Comparison of ENCODE assay signal across 8 cellular contexts in the genomic region with DNA sequence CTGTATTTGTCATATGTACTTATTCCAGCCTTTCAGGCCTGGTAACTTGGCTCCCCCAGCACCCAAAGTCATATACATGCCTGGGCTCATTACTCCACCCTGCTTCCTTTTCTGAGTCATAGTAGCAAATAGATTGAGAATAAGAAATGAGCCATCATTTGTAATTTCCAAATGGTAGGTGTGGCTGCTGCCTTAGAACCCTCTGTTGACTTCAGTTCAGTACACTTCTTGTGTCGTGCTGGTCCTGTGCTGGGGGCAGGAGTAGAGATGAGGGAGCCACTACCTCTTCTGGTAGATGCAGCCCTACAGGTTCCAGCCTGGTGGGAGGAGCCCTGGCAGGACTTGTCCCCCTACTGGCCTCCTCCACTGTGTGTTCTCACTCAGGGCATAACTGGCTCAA.
A peak's percentile ranks its signal among the peaks of the same experiment; 100 is the strongest.
DNase-seq lines count a peak whose midpoint lies in the region; ATAC-seq and TF ChIP-seq lines count a peak whose summit lies in the region.

No MANE protein-coding gene starts in this region.

- no peaks in the 10 kb centered on the region for H3K36me3 ChIP-seq in WERI-Rb-1

- ATAC-seq in HG03521 (IDR thresholded peaks at IDR 0.05; ENCODE audit: unreplicated experiment) (no peak), GM18505 (IDR thresholded peaks at IDR 0.05; ENCODE audit: unreplicated experiment) (no peak)

- H3K27me3 ChIP-seq in WERI-Rb-1 (ENCODE audit: insufficient read depth, low read depth, severe bottlenecking), result no peaks in the 10 kb centered on the region

- H3K4me3 ChIP-seq in fibroblast of mammary gland (ENCODE audit: control insufficient read depth, low read depth, low read length) (no peak overlapping the region), WERI-Rb-1 (ENCODE audit: low read depth, low read length) (no peak overlapping the region)

- peak; percentile 32 for DNase-seq in stimulated activated CD4-positive, alpha-beta T cell treated with anti-CD3 and anti-CD28 coated beads, Interleukin-4, amount 100 ng/mL, for 24 hours
- DNase-seq in stimulated activated CD4-positive, alpha-beta T cell treated with anti-CD3 and anti-CD28 coated beads, Interleukin-12 subunit alpha, Interleukin-12 subunit beta, amount 100 ng/mL, for 4 hours, result no peak
- peak; percentile 43 for DNase-seq in RKO (ENCODE audit: low spot score)
- peak; percentile 75 for DNase-seq in fibroblast of mammary gland (ENCODE audit: low read depth)
- no peak for DNase-seq in WERI-Rb-1
- DNase-seq in HuH-7 (ENCODE audit: low spot score), result no peak

- no peak for TF ChIP-seq CTCF in fibroblast of mammary gland (conservative IDR thresholded peaks at IDR 0.05; ENCODE audit: control insufficient read depth, insufficient read depth, low read depth, low read length)
- no peak for TF ChIP-seq CTCF in WERI-Rb-1 (IDR thresholded peaks at IDR 0.05; ENCODE audit: low read depth, low read length)

- TF ChIP-seq POLR2A in GM18505 (IDR thresholded peaks at IDR 0.05; ENCODE audit: borderline replicate concordance, extremely low read depth, insufficient read depth, insufficient read length), result no peak

- H3K9me3 ChIP-seq in WERI-Rb-1 (ENCODE audit: severe bottlenecking), result no peaks in the 10 kb centered on the region

- H3K27ac ChIP-seq in WERI-Rb-1, result no peak overlapping the region

Comparison
In these comparisons a context has a peak if more than half of its experiments do, and no peak if none do; other contexts are left out.
1. DNase-seq: peak in stimulated activated CD4-positive, alpha-beta T cell treated with anti-CD3 and anti-CD28 coated beads, Interleukin-4, amount 100 ng/mL, for 24 hours (single experiment), RKO (single experiment) and fibroblast of mammary gland (single experiment); none in stimulated activated CD4-positive, alpha-beta T cell treated with anti-CD3 and anti-CD28 coated beads, Interleukin-12 subunit alpha, Interleukin-12 subunit beta, amount 100 ng/mL, for 4 hours (single experiment), WERI-Rb-1 (single experiment) and HuH-7 (single experiment).